Comparison of ENCODE assay signal across 10 cellular contexts in genomic region chr7:101537935-101538595, GRCh38.
"Had no signal": no experiment of that assay in that cellular context is flagged by ENCODE, and none has a peak within 500 bp of the region (broad histone marks: within the 10 kb centered on the region; RNA-seq: fewer than 3 reads in every experiment).

No MANE protein-coding gene starts in this region.

- H3K27me3 Mint-ChIP-seq: activated CD4-positive, alpha-beta T cell treated with anti-CD3 and anti-CD28 coated beads, Interleukin-2, amount 10 ng/mL, durations not matched to agents 24 days and 14 days had no signal

- H3K27me3 ChIP-seq: ascending aorta, gastrocnemius medialis, neutrophil, tibial nerve, uterus had no signal

- H3K36me3 Mint-ChIP-seq: naive B cell had no signal

- H3K27ac ChIP-seq: epithelial cell of prostate, gastrocnemius medialis, heart left ventricle, neutrophil, uterus had no signal

- H3K4me3 ChIP-seq: ascending aorta, gastrocnemius medialis, heart left ventricle, tibial nerve, uterus had no signal

- H3K4me1 Mint-ChIP-seq: activated CD4-positive, alpha-beta T cell treated with anti-CD3 and anti-CD28 coated beads, Interleukin-2, amount 10 ng/mL, durations not matched to agents 24 days and 14 days had no signal

- H3K27ac Mint-ChIP-seq: activated CD4-positive, alpha-beta T cell treated with anti-CD3 and anti-CD28 coated beads, Interleukin-2, amount 10 ng/mL, durations not matched to agents 24 days and 14 days; effector memory CD8-positive, alpha-beta T cell had no signal

- H3K4me3 Mint-ChIP-seq: activated CD4-positive, alpha-beta T cell treated with anti-CD3 and anti-CD28 coated beads, Interleukin-2, amount 10 ng/mL, durations not matched to agents 24 days and 14 days; effector memory CD8-positive, alpha-beta T cell; naive B cell had no signal

- H3K36me3 ChIP-seq: ascending aorta, gastrocnemius medialis, heart left ventricle, neutrophil, tibial nerve, uterus had no signal

- H3K9me3 Mint-ChIP-seq: activated CD4-positive, alpha-beta T cell treated with anti-CD3 and anti-CD28 coated beads, Interleukin-2, amount 10 ng/mL, durations not matched to agents 24 days and 14 days; effector memory CD8-positive, alpha-beta T cell; naive B cell had no signal

- H3K4me1 ChIP-seq: gastrocnemius medialis, uterus had no signal

- H3K9me3 ChIP-seq: ascending aorta, gastrocnemius medialis, neutrophil, tibial nerve, uterus had no signal
